Comparison of ENCODE assay signal across 1 cellular context in genomic region chr17:19403021-19403420, GRCh38.
TF ChIP-seq lines count a peak whose summit lies in the region.

No MANE protein-coding gene starts in this region.

TF ChIP-seq in H1, 55 proteins besides CTCF, POLR2A, EP300 and RAD21:
- TF ChIP-seq SUZ12 (IDR thresholded peaks at IDR 0.05; ENCODE audit: low read length), result no peak
